ENCODE assay signal across 8 cellular contexts in the genomic region with DNA sequence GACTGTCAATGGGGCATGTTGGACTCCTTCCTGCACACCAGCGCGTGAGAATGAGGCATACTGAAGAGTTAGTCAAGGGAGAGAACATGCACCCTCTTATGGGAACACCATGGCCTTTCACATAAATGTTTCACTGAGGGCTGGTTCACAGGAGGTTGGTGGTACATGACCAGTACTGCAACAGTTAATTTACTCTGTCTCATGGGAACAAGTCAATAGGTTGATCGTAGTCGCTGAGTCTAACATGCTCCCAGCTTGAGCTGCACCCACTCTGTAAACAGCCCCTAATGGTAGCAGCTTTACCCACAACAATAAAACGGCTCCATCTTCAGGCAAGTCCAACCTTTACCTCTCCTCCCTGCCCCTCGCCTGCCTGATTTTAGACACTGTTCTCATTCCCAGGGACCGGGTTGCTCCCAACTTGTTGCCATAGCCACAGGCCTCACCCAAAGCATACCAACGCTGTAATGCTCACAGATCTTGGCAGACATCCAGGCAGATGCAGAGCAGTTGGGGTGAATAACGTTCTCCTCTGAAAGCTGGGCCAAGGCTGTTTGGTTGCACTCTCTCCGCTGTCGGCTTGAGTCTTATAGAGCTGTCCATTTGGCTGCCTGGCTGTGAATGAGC.
DNase-seq lines count a peak whose midpoint lies in the region; ATAC-seq and TF ChIP-seq lines count a peak whose summit lies in the region.

No MANE protein-coding gene starts in this region.

- peaks cover 53% of the 10 kb centered on the region for H3K4me1 Mint-ChIP-seq in type B pancreatic cell (ENCODE audit: unreplicated experiment)

- H3K9ac ChIP-seq in GM23248 (peak overlapping the region; percentile 68), Karpas-422 (ENCODE audit: low read length) (no peak overlapping the region)

- H3K4me2 ChIP-seq in GM23248 (ENCODE audit: unreplicated experiment) (peak overlapping the region; percentile 63), Karpas-422 (ENCODE audit: low read depth, low read length, poor library complexity, severe bottlenecking) (no peak overlapping the region)

- TF ChIP-seq CTCF in lower leg skin (IDR thresholded peaks at IDR 0.05) (no peak), type B pancreatic cell (conservative IDR thresholded peaks at IDR 0.05) (no peak)

- H3K9me3 ChIP-seq in GM23248 (ENCODE audit: low read depth), result no peaks in the 10 kb centered on the region
- H3K9me3 ChIP-seq in Karpas-422 (ENCODE audit: low read length), result no peaks in the 10 kb centered on the region

- H3K27ac ChIP-seq in GM23248 (peak overlapping the region; percentile 85), caudate nucleus (ENCODE audit: low read depth, low read length) (no peak overlapping the region), Karpas-422 (ENCODE audit: low read length) (no peak overlapping the region)

- ATAC-seq in GM18909 (IDR thresholded peaks at IDR 0.05; ENCODE audit: poor library complexity, unreplicated experiment) (no peak), GM21390 (IDR thresholded peaks at IDR 0.05; ENCODE audit: unreplicated experiment) (no peak)

- peaks cover 14% of the 10 kb centered on the region for H3F3A ChIP-seq in GM23248 (ENCODE audit: insufficient read depth)

- WGBS in GM23248 (ENCODE audit: low coverage in 1 of 2, low lambda C conversion rate in 2 of 2, missing lambda C conversion rate in 2 of 2), 2 experiments, result 20 to 22% methylated on average over 11 of the region's 11 CpGs
- 15 to 20% methylated on average over 11 of the region's 11 CpGs for WGBS in lower leg skin, 2 donors

- H3K79me2 ChIP-seq in GM23248 (ENCODE audit: insufficient read depth), result no peaks in the 10 kb centered on the region
- H3K79me2 ChIP-seq in Karpas-422 (ENCODE audit: low read length), result no peaks in the 10 kb centered on the region

- peak; percentile 99 for DNase-seq in GM23248
- DNase-seq in NCI-H2196 (lab: John Stamatoyannopoulos, UW; ENCODE audit: unreplicated experiment), result peak; percentile 88
- DNase-seq in caudate nucleus (lab: John Stamatoyannopoulos, UW), result peak in 32 of 61 donors; percentile 7 to 79 (median 29)
- DNase-seq in lower leg skin (ENCODE audit: low spot score in 2 of 2), result peak; percentile 90 to 93
- DNase-seq in type B pancreatic cell (ENCODE audit: extremely low spot score, unreplicated experiment), result peak; percentile 81
- no peak for DNase-seq in Karpas-422

- H4K20me1 ChIP-seq in GM23248 (ENCODE audit: insufficient read depth), result no peaks in the 10 kb centered on the region
- H4K20me1 ChIP-seq in Karpas-422 (ENCODE audit: insufficient read depth, low read depth, low read length), result no peaks in the 10 kb centered on the region

- in situ Hi-C loops in GM23248 (cut with MboI), result loop anchor here (25.0 kb wide), 1 partner anchor 912 kb away; no protein-coding TSS in a partner anchor

- peak overlapping the region; percentile 28 for H3K4me3 ChIP-seq in GM23248
- H3K4me3 ChIP-seq in lower leg skin (ENCODE audit: low read depth, poor library complexity, severe bottlenecking), result no peak overlapping the region
- H3K4me3 ChIP-seq in Karpas-422 (ENCODE audit: low read length), result no peak overlapping the region

- H3K9me2 ChIP-seq in GM23248 (ENCODE audit: insufficient read depth) (no peaks in the 10 kb centered on the region), Karpas-422 (replicated peaks; ENCODE audit: insufficient read depth, low read length) (no peaks in the 10 kb centered on the region)

- intact Hi-C loops in lower leg skin (cut with DNase I; ENCODE audit: low total_unique reads), result no loop called here

- H3K27me3 Mint-ChIP-seq in type B pancreatic cell, result no peaks in the 10 kb centered on the region

- H3K4me1 ChIP-seq in GM23248 (ENCODE audit: insufficient read depth) (peaks cover 33% of the 10 kb centered on the region), Karpas-422 (ENCODE audit: low read length) (no peaks in the 10 kb centered on the region)

- H3K27ac Mint-ChIP-seq in type B pancreatic cell, result peak overlapping the region; percentile 91

- no peaks in the 10 kb centered on the region for H3K27me3 ChIP-seq in GM23248 (replicated peaks; ENCODE audit: insufficient read depth)
- H3K27me3 ChIP-seq in Karpas-422 (ENCODE audit: low read length), result no peaks in the 10 kb centered on the region

- H3K36me3 Mint-ChIP-seq in type B pancreatic cell, result no peaks in the 10 kb centered on the region

- H3K36me3 ChIP-seq in GM23248 (ENCODE audit: low read depth) (no peaks in the 10 kb centered on the region), Karpas-422 (ENCODE audit: insufficient read depth, low read length) (no peaks in the 10 kb centered on the region)

- peak overlapping the region; percentile 55 for H3K4me3 Mint-ChIP-seq in type B pancreatic cell

- no peak for TF ChIP-seq POLR2A in lower leg skin (IDR thresholded peaks at IDR 0.05)

- peaks cover 5% of the 10 kb centered on the region for H3K9me3 Mint-ChIP-seq in type B pancreatic cell

- H2AFZ ChIP-seq in GM23248 (peak overlapping the region; percentile 62), Karpas-422 (ENCODE audit: low read length) (no peak overlapping the region)
